1 cellular context compared by ENCODE assay signal in the genomic region with DNA sequence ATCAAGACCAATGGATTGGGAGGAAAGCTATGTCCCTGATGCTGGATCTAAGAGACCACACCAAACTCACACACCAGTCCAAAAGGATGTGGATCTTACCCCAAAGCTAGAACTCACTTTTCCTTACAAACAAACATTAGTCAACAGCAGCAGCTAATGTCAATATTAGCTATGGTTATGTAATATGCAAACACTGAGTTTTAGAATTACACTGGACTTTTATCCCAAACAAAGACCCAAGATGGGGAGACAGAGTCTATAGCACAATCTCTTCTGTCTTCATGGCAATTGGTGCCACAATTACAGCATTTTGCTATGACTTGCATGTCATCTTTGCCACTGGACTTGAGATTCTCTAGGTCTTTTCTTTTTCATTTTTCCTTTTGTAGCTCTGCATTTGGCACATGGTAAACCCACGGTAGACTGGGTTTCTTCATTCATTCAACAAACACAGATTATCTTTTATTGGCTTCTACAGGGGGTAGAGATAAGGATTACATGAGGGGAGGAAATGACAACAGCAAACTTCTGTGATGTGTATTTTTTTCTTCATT.
TF ChIP-seq lines count a peak whose summit lies in the region.

No MANE protein-coding gene starts in this region.

TF ChIP-seq in HepG2, 621 proteins besides CTCF, POLR2A, EP300 and RAD21 (continued from another document and continues in another):
- TF ChIP-seq, protein P1, sequence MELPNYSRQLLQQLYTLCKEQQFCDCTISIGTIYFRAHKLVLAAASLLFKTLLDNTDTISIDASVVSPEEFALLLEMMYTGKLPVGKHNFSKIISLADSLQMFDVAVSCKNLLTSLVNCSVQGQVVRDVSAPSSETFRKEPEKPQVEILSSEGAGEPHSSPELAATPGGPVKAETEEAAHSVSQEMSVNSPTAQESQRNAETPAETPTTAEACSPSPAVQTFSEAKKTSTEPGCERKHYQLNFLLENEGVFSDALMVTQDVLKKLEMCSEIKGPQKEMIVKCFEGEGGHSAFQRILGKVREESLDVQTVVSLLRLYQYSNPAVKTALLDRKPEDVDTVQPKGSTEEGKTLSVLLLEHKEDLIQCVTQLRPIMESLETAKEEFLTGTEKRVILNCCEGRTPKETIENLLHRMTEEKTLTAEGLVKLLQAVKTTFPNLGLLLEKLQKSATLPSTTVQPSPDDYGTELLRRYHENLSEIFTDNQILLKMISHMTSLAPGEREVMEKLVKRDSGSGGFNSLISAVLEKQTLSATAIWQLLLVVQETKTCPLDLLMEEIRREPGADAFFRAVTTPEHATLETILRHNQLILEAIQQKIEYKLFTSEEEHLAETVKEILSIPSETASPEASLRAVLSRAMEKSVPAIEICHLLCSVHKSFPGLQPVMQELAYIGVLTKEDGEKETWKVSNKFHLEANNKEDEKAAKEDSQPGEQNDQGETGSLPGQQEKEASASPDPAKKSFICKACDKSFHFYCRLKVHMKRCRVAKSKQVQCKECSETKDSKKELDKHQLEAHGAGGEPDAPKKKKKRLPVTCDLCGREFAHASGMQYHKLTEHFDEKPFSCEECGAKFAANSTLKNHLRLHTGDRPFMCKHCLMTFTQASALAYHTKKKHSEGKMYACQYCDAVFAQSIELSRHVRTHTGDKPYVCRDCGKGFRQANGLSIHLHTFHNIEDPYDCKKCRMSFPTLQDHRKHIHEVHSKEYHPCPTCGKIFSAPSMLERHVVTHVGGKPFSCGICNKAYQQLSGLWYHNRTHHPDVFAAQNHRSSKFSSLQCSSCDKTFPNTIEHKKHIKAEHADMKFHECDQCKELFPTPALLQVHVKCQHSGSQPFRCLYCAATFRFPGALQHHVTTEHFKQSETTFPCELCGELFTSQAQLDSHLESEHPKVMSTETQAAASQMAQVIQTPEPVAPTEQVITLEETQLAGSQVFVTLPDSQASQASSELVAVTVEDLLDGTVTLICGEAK (IDR thresholded peaks at IDR 0.05), result no peak
- TF ChIP-seq, protein P1 (CRISPR knock-in tag; IDR thresholded peaks at IDR 0.05), result no peak; the same call in 1 of the 2 replicates
- no peak for TF ChIP-seq CBX2 (IDR thresholded peaks at IDR 0.05; ENCODE audit: low read depth, low read length)
- TF ChIP-seq CBX2 (CRISPR knock-in tag; IDR thresholded peaks at IDR 0.05; ENCODE audit: low read depth), result 0 out of 2 replicates have a peak, but pooled peaks have one; percentile 93
- peak; percentile 94 for TF ChIP-seq AKAP8 (CRISPR knock-in tag; IDR thresholded peaks at IDR 0.05)
- TF ChIP-seq HHEX (CRISPR knock-in tag; IDR thresholded peaks at IDR 0.05), result peak; percentile 91
- TF ChIP-seq TBX3 (IDR thresholded peaks at IDR 0.05; ENCODE audit: borderline replicate concordance), result peak; percentile 96
- TF ChIP-seq ZNF800 (CRISPR knock-in tag; IDR thresholded peaks at IDR 0.05), result peak; percentile 90
- peak; percentile 27; the same call in 1 of the 2 replicates for TF ChIP-seq GMEB2 (CRISPR knock-in tag; IDR thresholded peaks at IDR 0.05; ENCODE audit: low read depth)
- 0 out of 2 replicates have a peak, but pooled peaks have one; percentile 25 for TF ChIP-seq RBFOX2 (IDR thresholded peaks at IDR 0.05; ENCODE audit: low read depth, low read length)
- peak; percentile 93 for TF ChIP-seq TBX2 (CRISPR knock-in tag; IDR thresholded peaks at IDR 0.05; ENCODE audit: borderline replicate concordance)
- TF ChIP-seq KDM2A (CRISPR knock-in tag; IDR thresholded peaks at IDR 0.05; ENCODE audit: borderline replicate concordance, low read depth), result no peak
- TF ChIP-seq GABPA (IDR thresholded peaks at IDR 0.05; ENCODE audit: low read depth, low read length), result no peak
- peak; percentile 69 for TF ChIP-seq GABPA (CRISPR knock-in tag; IDR thresholded peaks at IDR 0.05; ENCODE audit: low read depth)
- no peak for TF ChIP-seq ZNF180 (CRISPR knock-in tag; IDR thresholded peaks at IDR 0.05; ENCODE audit: borderline replicate concordance, low read depth)
- TF ChIP-seq, protein P2, sequence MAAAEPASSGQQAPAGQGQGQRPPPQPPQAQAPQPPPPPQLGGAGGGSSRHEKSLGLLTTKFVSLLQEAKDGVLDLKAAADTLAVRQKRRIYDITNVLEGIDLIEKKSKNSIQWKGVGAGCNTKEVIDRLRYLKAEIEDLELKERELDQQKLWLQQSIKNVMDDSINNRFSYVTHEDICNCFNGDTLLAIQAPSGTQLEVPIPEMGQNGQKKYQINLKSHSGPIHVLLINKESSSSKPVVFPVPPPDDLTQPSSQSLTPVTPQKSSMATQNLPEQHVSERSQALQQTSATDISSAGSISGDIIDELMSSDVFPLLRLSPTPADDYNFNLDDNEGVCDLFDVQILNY (CRISPR knock-in tag; conservative IDR thresholded peaks at IDR 0.05), result no peak
- TF ChIP-seq MAF1 (CRISPR knock-in tag; IDR thresholded peaks at IDR 0.05; ENCODE audit: borderline replicate concordance), result no peak; the same call in 1 of the 2 replicates
- no peak for TF ChIP-seq ZNF224 (CRISPR knock-in tag; IDR thresholded peaks at IDR 0.05)
- TF ChIP-seq PAF1 (CRISPR knock-in tag; IDR thresholded peaks at IDR 0.05), result no peak
- peak; percentile 46; the same call in 1 of the 2 replicates for TF ChIP-seq CREB1 (IDR thresholded peaks at IDR 0.05)
- TF ChIP-seq CREB1 (CRISPR knock-in tag; IDR thresholded peaks at IDR 0.05), result peak; percentile 91
- TF ChIP-seq, protein P3, sequence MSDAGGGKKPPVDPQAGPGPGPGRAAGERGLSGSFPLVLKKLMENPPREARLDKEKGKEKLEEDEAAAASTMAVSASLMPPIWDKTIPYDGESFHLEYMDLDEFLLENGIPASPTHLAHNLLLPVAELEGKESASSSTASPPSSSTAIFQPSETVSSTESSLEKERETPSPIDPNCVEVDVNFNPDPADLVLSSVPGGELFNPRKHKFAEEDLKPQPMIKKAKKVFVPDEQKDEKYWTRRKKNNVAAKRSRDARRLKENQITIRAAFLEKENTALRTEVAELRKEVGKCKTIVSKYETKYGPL (CRISPR knock-in tag; IDR thresholded peaks at IDR 0.05), result peak; percentile 87; the same call in 1 of the 2 replicates
- 0 out of 2 replicates have a peak, but pooled peaks have one; percentile 60 for TF ChIP-seq ZSCAN22 (CRISPR knock-in tag; IDR thresholded peaks at IDR 0.05)
- peak in 1 of 2 experiments; percentile 97; a peak in 2 of 4 replicates for TF ChIP-seq KLF16 (CRISPR knock-in tag; IDR thresholded peaks at IDR 0.05)
- TF ChIP-seq ATAD3A (CRISPR knock-in tag; IDR thresholded peaks at IDR 0.05), result no peak
- TF ChIP-seq ZNF790 (CRISPR knock-in tag; IDR thresholded peaks at IDR 0.05; ENCODE audit: borderline replicate concordance), result no peak; the same call in 1 of the 2 replicates
- no peak for TF ChIP-seq ZNF20 (CRISPR knock-in tag; IDR thresholded peaks at IDR 0.05)
- TF ChIP-seq ARNTL (CRISPR knock-in tag; IDR thresholded peaks at IDR 0.05), result peak; percentile 85; the same call in 1 of the 2 replicates
- no peak for TF ChIP-seq HNRNPK (IDR thresholded peaks at IDR 0.05; ENCODE audit: low read depth, low read length, poor library complexity, severe bottlenecking)
- no peak for TF ChIP-seq ZNF619 (CRISPR knock-in tag; IDR thresholded peaks at IDR 0.05)
- TF ChIP-seq PAWR (CRISPR knock-in tag; IDR thresholded peaks at IDR 0.05; ENCODE audit: borderline replicate concordance), result peak; percentile 76; the same call in 1 of the 2 replicates
- TF ChIP-seq ISL2 (CRISPR knock-in tag; IDR thresholded peaks at IDR 0.05), result peak; percentile 99
- no peak; the same call in 1 of the 2 replicates for TF ChIP-seq ZNF230 (CRISPR knock-in tag; IDR thresholded peaks at IDR 0.05)
- peak; percentile 98 for TF ChIP-seq SMARCC2 (IDR thresholded peaks at IDR 0.05)
- TF ChIP-seq PRPF4 (IDR thresholded peaks at IDR 0.05; ENCODE audit: low read depth, low read length, poor library complexity, severe bottlenecking), result no peak
- TF ChIP-seq FOXC1 (CRISPR knock-in tag; IDR thresholded peaks at IDR 0.05; ENCODE audit: borderline replicate concordance), result no peak
- TF ChIP-seq RXRA (CRISPR knock-in tag; IDR thresholded peaks at IDR 0.05), result peak; percentile 47; the same call in 1 of the 2 replicates
- TF ChIP-seq ATF2 (CRISPR knock-in tag; IDR thresholded peaks at IDR 0.05), result peak; percentile 98
- peak; percentile 77; the same call in 1 of the 2 replicates for TF ChIP-seq ATF7-NPFF (CRISPR knock-in tag; IDR thresholded peaks at IDR 0.05; ENCODE audit: low read depth)
- TF ChIP-seq ZBTB3 (CRISPR knock-in tag; IDR thresholded peaks at IDR 0.05; ENCODE audit: borderline replicate concordance, low read depth), result peak; percentile 93
- no peak for TF ChIP-seq ZNF660 (CRISPR knock-in tag; IDR thresholded peaks at IDR 0.05; ENCODE audit: borderline replicate concordance, low read depth)
- TF ChIP-seq IRX3 (CRISPR knock-in tag; IDR thresholded peaks at IDR 0.05; ENCODE audit: borderline replicate concordance, low read depth), result peak; percentile 64; the same call in 1 of the 2 replicates
- TF ChIP-seq ZNF256 (CRISPR knock-in tag; conservative IDR thresholded peaks at IDR 0.05), result no peak; the same call in 1 of the 2 replicates
- peak; percentile 91 for TF ChIP-seq IKZF5 (CRISPR knock-in tag; IDR thresholded peaks at IDR 0.05)
